Comparison of ENCODE assay signal across 17 cellular contexts in genomic region chr1:246577720-246578106, GRCh38. TPM values are rescaled to one million over a fixed set of nuclear protein-coding genes. Genes with fewer than 3 reads are reported as not detected.
A peak's percentile ranks its signal among the peaks of the same experiment; 100 is the strongest.
DNase-seq lines count a peak whose midpoint lies in the region; ATAC-seq, FAIRE-seq and TF ChIP-seq lines count a peak whose summit lies in the region.
"Had no signal": no experiment of that assay in that cellular context is flagged by ENCODE, and none has a peak within 500 bp of the region (broad histone marks: within the 10 kb centered on the region; RNA-seq: fewer than 3 reads in every experiment).

No MANE protein-coding gene starts in this region.

- intact Hi-C loops in endothelial cell of umbilical vein (cut with micrococcal nuclease), result no loop called here

- H3K4me1 ChIP-seq in endothelial cell of umbilical vein (ENCODE audit: control insufficient read depth, extremely low read depth, insufficient read depth, low read length), result peaks cover 3% of the 10 kb centered on the region

- H2AFZ ChIP-seq in endothelial cell of umbilical vein (ENCODE audit: low read depth, low read length), result no peak overlapping the region

- H3K79me2 ChIP-seq in endothelial cell of umbilical vein (ENCODE audit: control insufficient read depth, insufficient read depth, low read length), result peaks cover 48% of the 10 kb centered on the region

- H3K27ac ChIP-seq in endothelial cell of umbilical vein (ENCODE audit: insufficient read depth, low read depth, low read length) (no peak overlapping the region), coronary artery (no peak overlapping the region)
- H3K27ac ChIP-seq: SJCRH30 had no signal

- no TSS peak for BruUV-seq in endothelial cell of umbilical vein (replicated peaks; lab: Mats Ljungman, UMichigan)

- peak overlapping the region; percentile 69 to 82 for H3K4me3 Mint-ChIP-seq in activated T-cell treated with anti-CD3 and anti-CD28 coated beads, Interleukin-2, amount 50 U/mL, for 72 hours
- H3K4me3 Mint-ChIP-seq in stimulated activated memory B cell treated with anti-CD40 and anti-IgM and Interleukin-4, amounts not matched to agents 10 μg/mL and 1 μg/mL and 100 μg/mL, for 72 hours, result no peak overlapping the region
- H3K4me3 Mint-ChIP-seq: memory B cell had no signal

- H3K9ac ChIP-seq in endothelial cell of umbilical vein (replicated peaks; ENCODE audit: extremely low read depth, insufficient read depth, low read length), result no peak overlapping the region

- no peak for FAIRE-seq in endothelial cell of umbilical vein (lab: Jason Lieb, UNC)
- FAIRE-seq: G401.6 had no signal

- peaks cover 69% of the 10 kb centered on the region for H3K4me1 Mint-ChIP-seq in activated T-cell treated with anti-CD3 and anti-CD28 coated beads, Interleukin-2, amount 50 U/mL, for 72 hours (ENCODE audit: low read depth)
- peaks cover 56% of the 10 kb centered on the region for H3K4me1 Mint-ChIP-seq in stimulated activated memory B cell treated with anti-CD40 and anti-IgM and Interleukin-4, amounts not matched to agents 10 μg/mL and 1 μg/mL and 100 μg/mL, for 72 hours

- no peaks in the 10 kb centered on the region for H3K27me3 ChIP-seq in endothelial cell of umbilical vein (ENCODE audit: control insufficient read depth in 2 of 2, insufficient read depth in 2 of 2, low read length in 2 of 2)
- H3K27me3 ChIP-seq: SJCRH30 had no signal

- CTCF ChIA-PET in endothelial cell of umbilical vein (lab: Charles Lee), result no interaction called here

- no peaks in the 10 kb centered on the region for H3K9me3 ChIP-seq in endothelial cell of umbilical vein (replicated peaks; ENCODE audit: control insufficient read depth, insufficient read depth, low read length)
- H3K9me3 ChIP-seq: SJCRH30 had no signal

- H3K4me2 ChIP-seq in endothelial cell of umbilical vein (ENCODE audit: insufficient read depth, low read length), result no peak overlapping the region

- no peaks in the 10 kb centered on the region for H3K36me3 ChIP-seq in endothelial cell of umbilical vein (ENCODE audit: control insufficient read depth in 2 of 2, extremely low read depth in 1 of 2, insufficient read depth in 2 of 2, low read length in 2 of 2)

- no peaks in the 10 kb centered on the region for H3K9me3 Mint-ChIP-seq in activated T-cell treated with anti-CD3 and anti-CD28 coated beads, Interleukin-2, amount 50 U/mL, for 72 hours
- no peaks in the 10 kb centered on the region for H3K9me3 Mint-ChIP-seq in stimulated activated memory B cell treated with anti-CD40 and anti-IgM and Interleukin-4, amounts not matched to agents 10 μg/mL and 1 μg/mL and 100 μg/mL, for 72 hours
- H3K9me3 Mint-ChIP-seq: memory B cell had no signal

- no peak for TF ChIP-seq POLR2A in endothelial cell of umbilical vein (IDR thresholded peaks at IDR 0.05; ENCODE audit: low read depth, low read length)

- H4K20me1 ChIP-seq in endothelial cell of umbilical vein (replicated peaks; ENCODE audit: control insufficient read depth, extremely low read depth, insufficient read depth, low read length), result no peaks in the 10 kb centered on the region

- DNase-seq in activated T-cell treated with anti-CD3 and anti-CD28 coated beads, Interleukin-2, amount 50 U/mL, for 72 hours, result no peak
- DNase-seq in activated T-cell treated with anti-CD3 and anti-CD28 coated beads, Interleukin-2, amount 50 U/mL, for 48 hours, result no peak
- peak; percentile 37 for DNase-seq in endothelial cell of umbilical vein (ENCODE audit: low read depth, low spot score)
- no peak for DNase-seq in NK-92 treated with Interleukin-12 subunit alpha and Interleukin-12 subunit beta, amount 100 ng/mL, for 24 hours (lab: John Stamatoyannopoulos, UW)
- DNase-seq in coronary artery (ENCODE audit: low spot score), result no peak
- DNase-seq in globus pallidus (ENCODE audit: low spot score), result no peak
- DNase-seq: activated CD4-positive, alpha-beta T cell treated with anti-CD3 and anti-CD28 coated beads for 4 hours; anterior cingulate cortex; effector CD4-positive, alpha-beta T cell; NCI-H1417; NCI-H748 treated with DMSO at 0.1 percent for 48 hours; SJCRH30; trophoblast cell had no signal

- H3K27ac Mint-ChIP-seq in activated T-cell treated with anti-CD3 and anti-CD28 coated beads, Interleukin-2, amount 50 U/mL, for 72 hours, result peak overlapping the region; percentile 82
- H3K27ac Mint-ChIP-seq in stimulated activated memory B cell treated with anti-CD40 and anti-IgM and Interleukin-4, amounts not matched to agents 10 μg/mL and 1 μg/mL and 100 μg/mL, for 72 hours, result peak overlapping the region; percentile 59

- H3K36me3 Mint-ChIP-seq in activated T-cell treated with anti-CD3 and anti-CD28 coated beads, Interleukin-2, amount 50 U/mL, for 72 hours (ENCODE audit: insufficient read depth in 2 of 2), result peaks cover 2 to 8% of the 10 kb centered on the region in 2 donors
- H3K36me3 Mint-ChIP-seq in stimulated activated memory B cell treated with anti-CD40 and anti-IgM and Interleukin-4, amounts not matched to agents 10 μg/mL and 1 μg/mL and 100 μg/mL, for 72 hours, result peaks cover 27% of the 10 kb centered on the region

- no peak for ATAC-seq in activated T-cell treated with anti-CD3 and anti-CD28 coated beads, Interleukin-2, amount 50 U/mL, for 72 hours (replicated peaks in 1 of 2)
- ATAC-seq in SK-N-SH treated with all-trans-retinoic acid at 6 μM for 48 hours, result peak; percentile 50
- ATAC-seq in stimulated activated memory B cell treated with anti-CD40 and anti-IgM and Interleukin-4, amounts not matched to agents 10 μg/mL and 1 μg/mL and 100 μg/mL, for 72 hours, result no peak

- dilution Hi-C loops in endothelial cell of umbilical vein (cut with MboI; ENCODE audit: extremely low pct_ligation_motif_present, low sequenced_read_pairs), result no loop called here

- H3K4me3 ChIP-seq in endothelial cell of umbilical vein (replicated peaks in 1 of 3; ENCODE audit: insufficient read depth in 1 of 3, low read depth in 1 of 3, low read length in 3 of 3) (no peak overlapping the region), coronary artery (no peak overlapping the region)
- H3K4me3 ChIP-seq: SJCRH30 had no signal

- POLR2A ChIA-PET in endothelial cell of umbilical vein (lab: Charles Lee), result no interaction called here

- H3K9me1 ChIP-seq in endothelial cell of umbilical vein (replicated peaks; ENCODE audit: control insufficient read depth, extremely low read depth, insufficient read depth, low read length), result no peaks in the 10 kb centered on the region

- no peaks in the 10 kb centered on the region for H3K27me3 Mint-ChIP-seq in activated T-cell treated with anti-CD3 and anti-CD28 coated beads, Interleukin-2, amount 50 U/mL, for 72 hours (ENCODE audit: low read depth)
- H3K27me3 Mint-ChIP-seq in stimulated activated memory B cell treated with anti-CD40 and anti-IgM and Interleukin-4, amounts not matched to agents 10 μg/mL and 1 μg/mL and 100 μg/mL, for 72 hours, result no peaks in the 10 kb centered on the region
- H3K27me3 Mint-ChIP-seq: memory B cell had no signal

- no peak for TF ChIP-seq CTCF in endothelial cell of umbilical vein (IDR thresholded peaks at IDR 0.05; ENCODE audit: extremely low read depth in 1 of 2, insufficient read depth in 1 of 2, low read depth in 1 of 2, low read length in 2 of 2)
- no peak for TF ChIP-seq CTCF in coronary artery (IDR thresholded peaks at IDR 0.05)

TF ChIP-seq in SK-N-SH treated with all-trans-retinoic acid at 6 μM for 48 hours, 23 proteins besides CTCF, POLR2A, EP300 and RAD21 (continues in another document):
- TF ChIP-seq SNAI2 (CRISPR knock-in tag; IDR thresholded peaks at IDR 0.05), result no peak
- TF ChIP-seq CSDC2 (CRISPR knock-in tag; IDR thresholded peaks at IDR 0.05), result no peak
- no peak for TF ChIP-seq ISL1 (CRISPR knock-in tag; IDR thresholded peaks at IDR 0.05)
- TF ChIP-seq TOX (CRISPR knock-in tag; IDR thresholded peaks at IDR 0.05; ENCODE audit: borderline replicate concordance), result no peak
- TF ChIP-seq ZFP30 (CRISPR knock-in tag; IDR thresholded peaks at IDR 0.05), result no peak
- TF ChIP-seq ESRRG (CRISPR knock-in tag; IDR thresholded peaks at IDR 0.05), result no peak
- no peak for TF ChIP-seq TCF4 (CRISPR knock-in tag; IDR thresholded peaks at IDR 0.05; ENCODE audit: borderline replicate concordance)
- no peak for TF ChIP-seq ZNF8 (CRISPR knock-in tag; IDR thresholded peaks at IDR 0.05)

TF ChIP-seq in endothelial cell of umbilical vein, 7 proteins besides CTCF, POLR2A, EP300 and RAD21 (continues in another document):
- TF ChIP-seq FOS (IDR thresholded peaks at IDR 0.05; ENCODE audit: borderline replicate concordance, insufficient read depth, low read length), result no peak
- TF ChIP-seq MYC (IDR thresholded peaks at IDR 0.05; ENCODE audit: low read depth, low read length), result no peak
- no peak for TF ChIP-seq JUN (IDR thresholded peaks at IDR 0.05; ENCODE audit: borderline replicate concordance, insufficient read depth, insufficient read length, low read depth)
- TF ChIP-seq POLR2AphosphoS5 (IDR thresholded peaks at IDR 0.05; ENCODE audit: insufficient read depth, low read depth, low read length), result no peak
- TF ChIP-seq EZH2 (IDR thresholded peaks at IDR 0.05; ENCODE audit: borderline replicate concordance, low read depth, low read length, severe bottlenecking), result no peak
- TF ChIP-seq GATA2 (IDR thresholded peaks at IDR 0.05; ENCODE audit: insufficient read depth, insufficient read length, low read depth, low read length), result no peak

RNA-seq across cellular contexts. Expression of gene CNST, which starts 11.5 kb away (rescaled TPM):
- 10 to 100 TPM; 28.0 to 30.4 TPM for total RNA-seq in activated T-cell treated with anti-CD3 and anti-CD28 coated beads, Interleukin-2, amount 50 U/mL, for 72 hours
- 18.1 and 21.5 TPM in 2 replicates for total RNA-seq in endothelial cell of umbilical vein
- polyA plus RNA-seq in endothelial cell of umbilical vein, result 4.4 and 6.3 TPM in 2 replicates
- 6.6 and 8.2 TPM in 2 replicates for polyA plus RNA-seq in endothelial cell of umbilical vein (2011; cell fraction: cytosol; rRNA removed)
- polyA plus RNA-seq in endothelial cell of umbilical vein (2011; cell fraction: nucleus; rRNA removed), result 21.4 and 26.5 TPM in 2 replicates
- 7.9 and 10.0 TPM in 2 replicates for polyA plus RNA-seq in endothelial cell of umbilical vein (2012)
- 24.8 and 27.7 TPM in 2 replicates for polyA minus RNA-seq in endothelial cell of umbilical vein
- 8.0 TPM for polyA minus RNA-seq in endothelial cell of umbilical vein (2011; cell fraction: cytosol; rRNA and poly(A)+ RNA removed)
- 37.7 and 41.0 TPM in 2 replicates for polyA minus RNA-seq in endothelial cell of umbilical vein (2011; cell fraction: nucleus; rRNA and poly(A)+ RNA removed)

RNA-seq across cellular contexts. Expression of gene TFB2M, which starts 11.7 kb away (rescaled TPM):
- total RNA-seq in activated T-cell treated with anti-CD3 and anti-CD28 coated beads, Interleukin-2, amount 50 U/mL, for 72 hours, result 10 to 100 TPM; 13.5 to 15.0 TPM
- total RNA-seq in endothelial cell of umbilical vein, result 14.3 and 14.8 TPM in 2 replicates
- polyA plus RNA-seq in endothelial cell of umbilical vein, result 5.8 and 8.4 TPM in 2 replicates
- 10.3 and 10.4 TPM in 2 replicates for polyA plus RNA-seq in endothelial cell of umbilical vein (2011; cell fraction: cytosol; rRNA removed)
- polyA plus RNA-seq in endothelial cell of umbilical vein (2011; cell fraction: nucleus; rRNA removed), result 11.0 and 15.7 TPM in 2 replicates
- 13.0 and 20.7 TPM in 2 replicates for polyA plus RNA-seq in endothelial cell of umbilical vein (2012)
- polyA minus RNA-seq in endothelial cell of umbilical vein, result 3.7 and 4.8 TPM in 2 replicates
- polyA minus RNA-seq in endothelial cell of umbilical vein (2011; cell fraction: cytosol; rRNA and poly(A)+ RNA removed), result 12.9 TPM
- 9.6 and 13.3 TPM in 2 replicates for polyA minus RNA-seq in endothelial cell of umbilical vein (2011; cell fraction: nucleus; rRNA and poly(A)+ RNA removed)
